24 cellular contexts compared by ENCODE assay signal in genomic region chr4:37745946-37746345, GRCh38.
"Had no signal": no experiment of that assay in that cellular context is flagged by ENCODE, and none has a peak within 500 bp of the region (broad histone marks: within the 10 kb centered on the region; RNA-seq: fewer than 3 reads in every experiment).

No MANE protein-coding gene starts in this region.

- H3K9me3 ChIP-seq: mucosa of descending colon, neutrophil, pancreas, right lobe of liver, thoracic aorta, upper lobe of right lung, uterus had no signal

- H3K4me3 ChIP-seq: mucosa of descending colon, pancreas, right lobe of liver, thoracic aorta, tibial nerve, upper lobe of right lung, uterus had no signal

- ATAC-seq: esophagus mucosa; left lobe of liver; mucosa of descending colon; natural killer cell treated with Interleukin-12 subunit alpha and Interleukin-12 subunit beta and Interleukin-15 and Interleukin-18, amount 100 ng/mL, for 72 hours; pancreas; right lobe of liver; stimulated activated naive B cell treated with anti-CD40 and anti-IgM and Interleukin-4, amounts not matched to agents 10 μg/mL and 1 μg/mL and 100 μg/mL, for 72 hours; upper lobe of right lung had no signal

- H3K4me1 ChIP-seq: pancreas, right lobe of liver, tibial nerve, upper lobe of right lung, uterus had no signal

- H3K27ac ChIP-seq: epithelial cell of prostate, neutrophil, pancreas, right lobe of liver, thoracic aorta, tibial nerve, upper lobe of right lung, uterus had no signal

- FAIRE-seq: colon, frontal cortex, kidney, pancreas, small intestine had no signal

- H3K36me3 ChIP-seq: neutrophil, pancreas, right lobe of liver, thoracic aorta, tibial nerve, upper lobe of right lung, uterus had no signal

- DNase-seq: effector CD8-positive, alpha-beta T cell; endodermal cell; head of caudate nucleus; kidney; mesenchymal stem cell; mucosa of descending colon; naive B cell; pancreas; right lobe of liver; small intestine; stimulated activated CD4-positive, alpha-beta T cell treated with anti-CD3 and anti-CD28 coated beads, Interleukin-15, amount 100 ng/mL, for 24 hours; stimulated activated CD4-positive, alpha-beta T cell treated with anti-CD3 and anti-CD28 coated beads, Interleukin-2, amount 100 ng/mL, for 48 hours; stimulated activated naive B cell treated with anti-CD40 and anti-IgM and Interleukin-4, amounts not matched to agents 10 μg/mL and 1 μg/mL and 100 μg/mL, for 72 hours; upper lobe of right lung; uterus had no signal

- H3K27me3 ChIP-seq: neutrophil, pancreas, right lobe of liver, tibial nerve, upper lobe of right lung, uterus had no signal
